ENCODE assay signal across 25 cellular contexts in the genomic region with DNA sequence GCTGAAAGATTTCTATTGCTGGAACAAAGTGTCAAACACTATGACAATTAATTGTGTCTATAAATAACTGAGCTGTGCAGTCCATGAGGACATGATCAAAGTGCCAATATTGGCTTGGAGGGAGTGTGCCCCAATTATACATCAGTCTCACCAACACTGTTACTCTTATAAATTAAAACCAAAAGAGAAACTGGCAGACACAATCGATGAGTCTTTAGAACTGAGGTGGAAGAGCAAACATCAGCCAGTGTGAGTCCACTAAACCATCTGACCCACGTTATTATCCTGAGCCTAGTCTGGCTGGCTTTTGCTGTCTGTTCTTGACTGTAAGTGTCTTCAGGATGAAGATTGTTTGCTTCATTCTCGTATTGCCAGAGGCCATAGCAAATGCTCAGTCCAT.
"Had no signal": no experiment of that assay in that cellular context is flagged by ENCODE, and none has a peak within 500 bp of the region (broad histone marks: within the 10 kb centered on the region; RNA-seq: fewer than 3 reads in every experiment).

No MANE protein-coding gene starts in this region.

- FAIRE-seq: endothelial cell of umbilical vein, frontal cortex, kidney had no signal

- H3K79me2 ChIP-seq: hepatocyte had no signal

- H3K9me3 ChIP-seq: esophagus muscularis mucosa, gastroesophageal sphincter, heart left ventricle, left lung, lower lobe of right lung, mucosa of descending colon had no signal

- H3K4me3 ChIP-seq: coronary artery, dorsolateral prefrontal cortex, esophagus muscularis mucosa, gastroesophageal sphincter, heart left ventricle, hepatocyte, left lung, lower lobe of right lung, mucosa of descending colon had no signal

- ATAC-seq: foreskin keratinocyte; gastroesophageal sphincter; heart left ventricle; left colon; left lung; left ventricle myocardium superior; lower lobe of right lung; mucosa of descending colon; naive thymus-derived CD8-positive, alpha-beta T cell had no signal

- DNase-seq: dermis blood vessel endothelial cell; dorsolateral prefrontal cortex; effector CD4-positive, alpha-beta T cell; effector memory CD4-positive, alpha-beta T cell; foreskin keratinocyte; heart left ventricle; hypothalamus; immature natural killer cell; islet precursor cell; kidney; kidney glomerular epithelial cell; left colon; left lung; left ventricle myocardium superior; lower lobe of right lung; mesenchymal stem cell; mucosa of descending colon; naive B cell; naive thymus-derived CD8-positive, alpha-beta T cell had no signal

- H2AFZ ChIP-seq: hepatocyte had no signal

- H3K4me1 ChIP-seq: esophagus muscularis mucosa, foreskin keratinocyte, gastroesophageal sphincter, left lung, lower lobe of right lung had no signal

- H3K27me3 ChIP-seq: dorsolateral prefrontal cortex, esophagus muscularis mucosa, gastroesophageal sphincter, heart left ventricle, hepatocyte, left lung had no signal

- H3K27ac ChIP-seq: coronary artery, dorsolateral prefrontal cortex, esophagus muscularis mucosa, foreskin keratinocyte, gastroesophageal sphincter, heart left ventricle, hepatocyte, left lung, lower lobe of right lung had no signal

- H3K36me3 ChIP-seq: esophagus muscularis mucosa, gastroesophageal sphincter, heart left ventricle, left lung, lower lobe of right lung had no signal

- H3K4me2 ChIP-seq: hepatocyte had no signal
